In the genomic region with DNA sequence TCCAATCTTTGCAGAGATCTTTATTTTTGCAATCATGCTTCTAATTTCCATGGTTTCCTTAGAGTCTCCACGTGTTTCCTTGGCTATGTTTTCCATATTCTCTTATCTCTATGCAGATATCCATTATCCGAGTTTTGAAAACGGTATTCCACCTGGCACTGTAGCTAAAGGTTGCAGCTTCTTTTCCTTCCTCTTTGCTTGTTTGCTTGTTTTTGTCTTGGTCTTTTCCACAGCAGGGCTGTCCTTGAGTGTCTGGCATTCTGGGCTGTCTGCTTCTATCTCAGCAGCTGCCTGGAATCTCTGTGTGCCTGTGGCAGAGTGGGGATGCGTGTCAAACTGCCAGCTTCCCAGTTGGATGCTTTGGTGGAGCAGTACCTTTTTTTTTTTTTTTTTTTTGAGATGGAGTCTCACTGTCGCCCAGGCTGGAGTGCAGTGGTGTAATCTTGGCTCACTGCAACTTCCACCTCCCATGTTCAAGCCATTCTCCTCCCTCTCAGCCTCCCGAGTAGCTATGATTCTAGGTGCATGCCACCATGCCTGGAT, we compare ENCODE assay signal across 24 cellular contexts.
"Had no signal": no experiment of that assay in that cellular context is flagged by ENCODE, and none has a peak within 500 bp of the region (broad histone marks: within the 10 kb centered on the region; RNA-seq: fewer than 3 reads in every experiment).

No MANE protein-coding gene starts in this region.

- H3K4me3 ChIP-seq: SJCRH30, SK-N-MC had no signal

- ATAC-seq: activated CD8-positive, alpha-beta T cell treated with anti-CD3 and anti-CD28 coated beads, Interleukin-2, amount 10 ng/mL, durations not matched to agents 7 days and 5 days; activated naive CD8-positive, alpha-beta T cell treated with anti-CD3 and anti-CD28 coated beads, Interleukin-2, amount 50 U/mL, for 24 hours; Panc1 had no signal

- H3K9me3 ChIP-seq: SJCRH30 had no signal

- H3K9me3 Mint-ChIP-seq: activated CD4-positive, alpha-beta T cell treated with anti-CD3 and anti-CD28 coated beads, Interleukin-2, amount 10 ng/mL, durations not matched to agents 24 days and 14 days; activated naive CD4-positive, alpha-beta T cell treated with anti-CD3 and anti-CD28 coated beads, Interleukin-2, amount 10 ng/mL, durations not matched to agents 7 days and 5 days; activated naive CD8-positive, alpha-beta T cell treated with anti-CD3 and anti-CD28 coated beads, Interleukin-2, amount 50 U/mL, for 24 hours; activated T-cell treated with anti-CD3 and anti-CD28 coated beads, Interleukin-2, amount 50 U/mL, for 24 hours; T-helper 2 cell treated with Interferon-gamma antibody and Interleukin-4, amounts not matched to agents 5 μg/mL and 100 μg/mL, for 36 hours had no signal

- DNase-seq: activated CD4-positive, alpha-beta T cell treated with anti-CD3 and anti-CD28 coated beads, Interleukin-2, amount 10 ng/mL, durations not matched to agents 24 days and 14 days; activated CD4-positive, alpha-beta T cell treated with anti-CD3 and anti-CD28 coated beads, Interleukin-2, amount 50 U/mL, for 4 hours; activated CD8-positive, alpha-beta T cell treated with anti-CD3 and anti-CD28 coated beads, Interleukin-2, amount 10 ng/mL, durations not matched to agents 7 days and 5 days; activated gamma-delta T cell treated with Interleukin-2 at 50 U/mL for 16 hours; activated naive CD4-positive, alpha-beta T cell treated with anti-CD3 and anti-CD28 coated beads, Interleukin-2, amount 10 ng/mL, durations not matched to agents 7 days and 5 days; activated naive CD8-positive, alpha-beta T cell treated with anti-CD3 and anti-CD28 coated beads, Interleukin-2, amount 50 U/mL, for 24 hours; activated T-cell treated with anti-CD3 and anti-CD28 coated beads, Interleukin-2, amount 50 U/mL, for 24 hours; central memory CD4-positive, alpha-beta T cell; NCI-H1105; NCI-H1436; NCI-H1694; NCI-H1930; NCI-H2081 treated with DMSO at 0.1 percent for 48 hours; NCI-H2171; NCI-H510A; NCI-H526; NCI-H748 treated with DMSO at 0.1 percent for 48 hours; SHP77; SJCRH30 had no signal

- H3K27ac Mint-ChIP-seq: activated CD4-positive, alpha-beta T cell treated with anti-CD3 and anti-CD28 coated beads, Interleukin-2, amount 10 ng/mL, durations not matched to agents 24 days and 14 days; activated CD8-positive, alpha-beta T cell treated with anti-CD3 and anti-CD28 coated beads, Interleukin-2, amount 10 ng/mL, durations not matched to agents 7 days and 5 days; activated naive CD4-positive, alpha-beta T cell treated with anti-CD3 and anti-CD28 coated beads, Interleukin-2, amount 10 ng/mL, durations not matched to agents 7 days and 5 days; activated naive CD8-positive, alpha-beta T cell; activated naive CD8-positive, alpha-beta T cell treated with anti-CD3 and anti-CD28 coated beads, Interleukin-2, amount 50 U/mL, for 24 hours; activated T-cell treated with anti-CD3 and anti-CD28 coated beads, Interleukin-2, amount 50 U/mL, for 24 hours; brain; T-helper 2 cell treated with Interferon-gamma antibody and Interleukin-4, amounts not matched to agents 5 μg/mL and 100 μg/mL, for 36 hours had no signal

- H3K4me3 Mint-ChIP-seq: activated CD4-positive, alpha-beta T cell treated with anti-CD3 and anti-CD28 coated beads, Interleukin-2, amount 10 ng/mL, durations not matched to agents 24 days and 14 days; activated CD8-positive, alpha-beta T cell treated with anti-CD3 and anti-CD28 coated beads, Interleukin-2, amount 10 ng/mL, durations not matched to agents 7 days and 5 days; activated naive CD4-positive, alpha-beta T cell treated with anti-CD3 and anti-CD28 coated beads, Interleukin-2, amount 10 ng/mL, durations not matched to agents 7 days and 5 days; activated naive CD8-positive, alpha-beta T cell; activated naive CD8-positive, alpha-beta T cell treated with anti-CD3 and anti-CD28 coated beads, Interleukin-2, amount 50 U/mL, for 24 hours; activated T-cell treated with anti-CD3 and anti-CD28 coated beads, Interleukin-2, amount 50 U/mL, for 24 hours; brain; T-helper 2 cell treated with Interferon-gamma antibody and Interleukin-4, amounts not matched to agents 5 μg/mL and 100 μg/mL, for 36 hours had no signal

- H3K36me3 Mint-ChIP-seq: activated naive CD4-positive, alpha-beta T cell treated with anti-CD3 and anti-CD28 coated beads, Interleukin-2, amount 10 ng/mL, durations not matched to agents 7 days and 5 days; activated naive CD8-positive, alpha-beta T cell had no signal

- H3K36me3 ChIP-seq: SJCRH30 had no signal

- H3K4me1 Mint-ChIP-seq: activated naive CD8-positive, alpha-beta T cell treated with anti-CD3 and anti-CD28 coated beads, Interleukin-2, amount 50 U/mL, for 24 hours; brain had no signal
